In genomic region chr6:25193147-25193864, GRCh38 we compare ENCODE assay signal across 9 cellular contexts.
DNase-seq lines count a peak whose midpoint lies in the region; ATAC-seq and TF ChIP-seq lines count a peak whose summit lies in the region.
"Had no signal": no experiment of that assay in that cellular context is flagged by ENCODE, and none has a peak within 500 bp of the region (broad histone marks: within the 10 kb centered on the region; RNA-seq: fewer than 3 reads in every experiment).

No MANE protein-coding gene starts in this region.

- no peak overlapping the region for H3K9ac ChIP-seq in colonic mucosa (ENCODE audit: low read depth in 2 of 2, low read length in 2 of 2)

- POLR2A ChIA-PET in HEK293T (lab: Yijun Ruan, JAX): interaction anchor here (0.9 to 1.0 kb wide), 2 partner anchors 839 to 964 kb away, joined by 3 to 4 read pairs; a partner anchor contains a TSS

- 58 to 73% methylated on average over 8 of the region's 8 CpGs for WGBS in lung, 2 donors
- WGBS in urinary bladder: 25% methylated on average over 8 of the region's 8 CpGs

- CTCF ChIA-PET in HEK293T (lab: Yijun Ruan, JAX): interaction anchor here (0.8 kb wide), 1 partner anchor 175 kb away, joined by 4 read pairs; no protein-coding TSS in a partner anchor

- H3K27ac ChIP-seq in colonic mucosa: peak overlapping the region; percentile 48
- peak overlapping the region; percentile 26 to 68 for H3K27ac ChIP-seq in lung (ENCODE audit: low read depth in 1 of 2, low read length in 1 of 2)
- peak overlapping the region; percentile 50 for H3K27ac ChIP-seq in urinary bladder (ENCODE audit: low read depth)

- H3K36me3 ChIP-seq in MG63: no peaks in the 10 kb centered on the region
- no peaks in the 10 kb centered on the region for H3K36me3 ChIP-seq in colonic mucosa
- no peaks in the 10 kb centered on the region for H3K36me3 ChIP-seq in lung (ENCODE audit: control insufficient read depth in 2 of 2, insufficient read depth in 2 of 2, low read length in 2 of 2)
- H3K36me3 ChIP-seq in urinary bladder (ENCODE audit: insufficient read depth): no peaks in the 10 kb centered on the region

- ATAC-seq in lung (ENCODE audit: insufficient read depth, low FRiP score): peak; percentile 56
- ATAC-seq: activated CD8-positive, alpha-beta T cell treated with anti-CD3 and anti-CD28 coated beads for 36 hours; stimulated activated effector memory CD8-positive, alpha-beta T cell treated with anti-CD3 and anti-CD28 coated beads, Interleukin-12 subunit alpha, Interleukin-12 subunit beta, amount 100 ng/mL, for 72 hours had no signal

- TF ChIP-seq CTCF in colonic mucosa (IDR thresholded peaks at IDR 0.05) (no peak), lung (IDR thresholded peaks at IDR 0.05; ENCODE audit: control extremely low read depth, extremely low read depth) (no peak)

- intact Hi-C loops in colonic mucosa (cut with DNase I): no loop called here
- intact Hi-C loops in head of caudate nucleus (cut with DNase I): no loop called here

- H3K27me3 ChIP-seq in MG63 (no peaks in the 10 kb centered on the region), colonic mucosa (no peaks in the 10 kb centered on the region), lung (ENCODE audit: control insufficient read depth, insufficient read depth) (no peaks in the 10 kb centered on the region)

- H3K9me3 ChIP-seq in MG63: no peaks in the 10 kb centered on the region
- no peaks in the 10 kb centered on the region for H3K9me3 ChIP-seq in colonic mucosa
- H3K9me3 ChIP-seq in lung (ENCODE audit: control insufficient read depth in 2 of 2, insufficient read depth in 1 of 2, low read length in 1 of 2): no peaks in the 10 kb centered on the region

- H3K4me1 ChIP-seq in colonic mucosa (no peaks in the 10 kb centered on the region), lung (ENCODE audit: control insufficient read depth in 2 of 2, insufficient read depth in 2 of 2, low read length in 2 of 2) (peaks cover 0 to 6% of the 10 kb centered on the region in 2 donors), urinary bladder (ENCODE audit: insufficient read depth) (peaks cover 2% of the 10 kb centered on the region)

- H3K4me3 ChIP-seq in MG63 (peak overlapping the region; percentile 26; the same call in 1 of the 2 replicates), colonic mucosa (no peak overlapping the region), lung (no peak overlapping the region), urinary bladder (ENCODE audit: low read depth, low read length) (no peak overlapping the region)

- DNase-seq in MG63: peak; percentile 72
- DNase-seq in colonic mucosa: no peak
- DNase-seq in lung (ENCODE audit: low spot score): no peak
- no peak for DNase-seq in HEK293T (ENCODE audit: extremely low spot score)
- no peak for DNase-seq in head of caudate nucleus
- no peak for DNase-seq in NCI-H2196 (lab: John Stamatoyannopoulos, UW; ENCODE audit: unreplicated experiment)
- DNase-seq: activated CD8-positive, alpha-beta T cell treated with anti-CD3 and anti-CD28 coated beads for 36 hours had no signal

TF ChIP-seq in HEK293T, 16 proteins besides CTCF, POLR2A, EP300 and RAD21:
- TF ChIP-seq FOXM1 (IDR thresholded peaks at IDR 0.05; ENCODE audit: borderline replicate concordance): no peak
- no peak for TF ChIP-seq CTBP1 (IDR thresholded peaks at IDR 0.05; ENCODE audit: borderline replicate concordance)
- TF ChIP-seq LEF1 (IDR thresholded peaks at IDR 0.05; ENCODE audit: borderline replicate concordance): no peak
- no peak for TF ChIP-seq SP1 (IDR thresholded peaks at IDR 0.05)
